ENCODE assay signal across 2 cellular contexts in the genomic region with DNA sequence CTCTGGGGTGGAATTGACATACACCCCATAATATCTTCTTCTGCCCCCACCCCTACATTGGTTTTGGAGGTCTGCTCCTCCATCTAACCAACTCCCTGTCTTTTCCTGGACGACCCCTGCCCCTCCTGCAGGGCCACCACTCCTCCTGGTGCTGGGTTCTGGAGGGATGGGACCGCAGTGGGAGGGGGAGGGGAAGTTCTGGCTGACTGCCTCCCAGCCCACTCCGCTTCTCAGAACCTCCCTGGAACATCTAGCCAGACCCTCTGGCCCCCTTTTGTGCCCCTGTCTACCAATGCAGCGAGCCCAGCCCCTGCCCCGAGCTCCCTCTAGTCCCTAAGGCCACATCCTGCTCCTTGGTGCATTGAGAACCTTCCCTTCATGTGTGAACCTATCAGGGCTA.
TF ChIP-seq lines count a peak whose summit lies in the region.

No MANE protein-coding gene starts in this region.

TF ChIP-seq in SK-N-SH, 30 proteins besides CTCF, POLR2A, EP300 and RAD21:
- TF ChIP-seq, protein P1, sequence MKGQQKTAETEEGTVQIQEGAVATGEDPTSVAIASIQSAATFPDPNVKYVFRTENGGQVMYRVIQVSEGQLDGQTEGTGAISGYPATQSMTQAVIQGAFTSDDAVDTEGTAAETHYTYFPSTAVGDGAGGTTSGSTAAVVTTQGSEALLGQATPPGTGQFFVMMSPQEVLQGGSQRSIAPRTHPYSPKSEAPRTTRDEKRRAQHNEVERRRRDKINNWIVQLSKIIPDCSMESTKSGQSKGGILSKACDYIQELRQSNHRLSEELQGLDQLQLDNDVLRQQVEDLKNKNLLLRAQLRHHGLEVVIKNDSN (IDR thresholded peaks at IDR 0.05; ENCODE audit: borderline replicate concordance, low read depth) = no peak
- TF ChIP-seq FOXM1 (IDR thresholded peaks at IDR 0.05; ENCODE audit: low read depth) (no peak), ELF1 (IDR thresholded peaks at IDR 0.05) (no peak), MEF2A (IDR thresholded peaks at IDR 0.05; ENCODE audit: borderline replicate concordance, low read depth) (no peak), POLR2AphosphoS5 (IDR thresholded peaks at IDR 0.05; ENCODE audit: low read depth, low read length) (no peak), RFX5 (IDR thresholded peaks at IDR 0.05; ENCODE audit: low read length) (no peak), CHD2 (IDR thresholded peaks at IDR 0.05; ENCODE audit: low read length, partially characterized antibody) (no peak), GATA2 (CRISPR knock-in tag; IDR thresholded peaks at IDR 0.05) (no peak), SIN3A (IDR thresholded peaks at IDR 0.05; ENCODE audit: borderline replicate concordance, low read depth, low read length) (no peak), TCF12 (IDR thresholded peaks at IDR 0.05) (no peak), NRF1 (IDR thresholded peaks at IDR 0.05; ENCODE audit: low read depth, low read length) (no peak)
- TF ChIP-seq, protein P2, sequence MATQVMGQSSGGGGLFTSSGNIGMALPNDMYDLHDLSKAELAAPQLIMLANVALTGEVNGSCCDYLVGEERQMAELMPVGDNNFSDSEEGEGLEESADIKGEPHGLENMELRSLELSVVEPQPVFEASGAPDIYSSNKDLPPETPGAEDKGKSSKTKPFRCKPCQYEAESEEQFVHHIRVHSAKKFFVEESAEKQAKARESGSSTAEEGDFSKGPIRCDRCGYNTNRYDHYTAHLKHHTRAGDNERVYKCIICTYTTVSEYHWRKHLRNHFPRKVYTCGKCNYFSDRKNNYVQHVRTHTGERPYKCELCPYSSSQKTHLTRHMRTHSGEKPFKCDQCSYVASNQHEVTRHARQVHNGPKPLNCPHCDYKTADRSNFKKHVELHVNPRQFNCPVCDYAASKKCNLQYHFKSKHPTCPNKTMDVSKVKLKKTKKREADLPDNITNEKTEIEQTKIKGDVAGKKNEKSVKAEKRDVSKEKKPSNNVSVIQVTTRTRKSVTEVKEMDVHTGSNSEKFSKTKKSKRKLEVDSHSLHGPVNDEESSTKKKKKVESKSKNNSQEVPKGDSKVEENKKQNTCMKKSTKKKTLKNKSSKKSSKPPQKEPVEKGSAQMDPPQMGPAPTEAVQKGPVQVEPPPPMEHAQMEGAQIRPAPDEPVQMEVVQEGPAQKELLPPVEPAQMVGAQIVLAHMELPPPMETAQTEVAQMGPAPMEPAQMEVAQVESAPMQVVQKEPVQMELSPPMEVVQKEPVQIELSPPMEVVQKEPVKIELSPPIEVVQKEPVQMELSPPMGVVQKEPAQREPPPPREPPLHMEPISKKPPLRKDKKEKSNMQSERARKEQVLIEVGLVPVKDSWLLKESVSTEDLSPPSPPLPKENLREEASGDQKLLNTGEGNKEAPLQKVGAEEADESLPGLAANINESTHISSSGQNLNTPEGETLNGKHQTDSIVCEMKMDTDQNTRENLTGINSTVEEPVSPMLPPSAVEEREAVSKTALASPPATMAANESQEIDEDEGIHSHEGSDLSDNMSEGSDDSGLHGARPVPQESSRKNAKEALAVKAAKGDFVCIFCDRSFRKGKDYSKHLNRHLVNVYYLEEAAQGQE (IDR thresholded peaks at IDR 0.05; ENCODE audit: low read depth, low read length) = no peak
- TF ChIP-seq, protein P3, sequence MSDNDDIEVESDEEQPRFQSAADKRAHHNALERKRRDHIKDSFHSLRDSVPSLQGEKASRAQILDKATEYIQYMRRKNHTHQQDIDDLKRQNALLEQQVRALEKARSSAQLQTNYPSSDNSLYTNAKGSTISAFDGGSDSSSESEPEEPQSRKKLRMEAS (IDR thresholded peaks at IDR 0.05; ENCODE audit: low read depth) = no peak
- TF ChIP-seq, protein P4, sequence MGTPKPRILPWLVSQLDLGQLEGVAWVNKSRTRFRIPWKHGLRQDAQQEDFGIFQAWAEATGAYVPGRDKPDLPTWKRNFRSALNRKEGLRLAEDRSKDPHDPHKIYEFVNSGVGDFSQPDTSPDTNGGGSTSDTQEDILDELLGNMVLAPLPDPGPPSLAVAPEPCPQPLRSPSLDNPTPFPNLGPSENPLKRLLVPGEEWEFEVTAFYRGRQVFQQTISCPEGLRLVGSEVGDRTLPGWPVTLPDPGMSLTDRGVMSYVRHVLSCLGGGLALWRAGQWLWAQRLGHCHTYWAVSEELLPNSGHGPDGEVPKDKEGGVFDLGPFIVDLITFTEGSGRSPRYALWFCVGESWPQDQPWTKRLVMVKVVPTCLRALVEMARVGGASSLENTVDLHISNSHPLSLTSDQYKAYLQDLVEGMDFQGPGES (IDR thresholded peaks at IDR 0.05; ENCODE audit: low read depth, low read length) = no peak
- TF ChIP-seq, protein P5, sequence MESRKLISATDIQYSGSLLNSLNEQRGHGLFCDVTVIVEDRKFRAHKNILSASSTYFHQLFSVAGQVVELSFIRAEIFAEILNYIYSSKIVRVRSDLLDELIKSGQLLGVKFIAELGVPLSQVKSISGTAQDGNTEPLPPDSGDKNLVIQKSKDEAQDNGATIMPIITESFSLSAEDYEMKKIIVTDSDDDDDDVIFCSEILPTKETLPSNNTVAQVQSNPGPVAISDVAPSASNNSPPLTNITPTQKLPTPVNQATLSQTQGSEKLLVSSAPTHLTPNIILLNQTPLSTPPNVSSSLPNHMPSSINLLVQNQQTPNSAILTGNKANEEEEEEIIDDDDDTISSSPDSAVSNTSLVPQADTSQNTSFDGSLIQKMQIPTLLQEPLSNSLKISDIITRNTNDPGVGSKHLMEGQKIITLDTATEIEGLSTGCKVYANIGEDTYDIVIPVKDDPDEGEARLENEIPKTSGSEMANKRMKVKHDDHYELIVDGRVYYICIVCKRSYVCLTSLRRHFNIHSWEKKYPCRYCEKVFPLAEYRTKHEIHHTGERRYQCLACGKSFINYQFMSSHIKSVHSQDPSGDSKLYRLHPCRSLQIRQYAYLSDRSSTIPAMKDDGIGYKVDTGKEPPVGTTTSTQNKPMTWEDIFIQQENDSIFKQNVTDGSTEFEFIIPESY (IDR thresholded peaks at IDR 0.05; ENCODE audit: borderline replicate concordance, low read depth) = no peak

TF ChIP-seq in SK-N-SH treated with all-trans-retinoic acid at 6 μM for 48 hours, 23 proteins besides CTCF, POLR2A, EP300 and RAD21:
- TF ChIP-seq RARB (CRISPR knock-in tag; IDR thresholded peaks at IDR 0.05) = no peak
- no peak for TF ChIP-seq ZNF8 (CRISPR knock-in tag; IDR thresholded peaks at IDR 0.05)
